ENCODE assay signal across 9 cellular contexts in genomic region chr5:35854248-35854647, GRCh38. TPM values are rescaled to one million over a fixed set of nuclear protein-coding genes. Genes with fewer than 3 reads are reported as not detected.
DNase-seq lines count a peak whose midpoint lies in the region; ATAC-seq and TF ChIP-seq lines count a peak whose summit lies in the region.
"Had no signal": no experiment of that assay in that cellular context is flagged by ENCODE, and none has a peak within 500 bp of the region (broad histone marks: within the 10 kb centered on the region; RNA-seq: fewer than 3 reads in every experiment).

No MANE protein-coding gene starts in this region.

- H4K20me1 ChIP-seq in OCI-LY1 (ENCODE audit: insufficient read depth, low read length): no peaks in the 10 kb centered on the region

- no peaks in the 10 kb centered on the region for H3K9me3 ChIP-seq in OCI-LY1 (ENCODE audit: low read length)
- H3K9me3 ChIP-seq in effector memory CD4-positive, alpha-beta T cell (ENCODE audit: control insufficient read depth, low read length): no peaks in the 10 kb centered on the region

- peaks cover 26% of the 10 kb centered on the region for H3K36me3 Mint-ChIP-seq in activated CD4-positive, alpha-beta memory T cell treated with anti-CD3 and anti-CD28 coated beads, Interleukin-2, amount 10 ng/mL, durations not matched to agents 7 days and 5 days (ENCODE audit: low read depth)

- H3K4me1 ChIP-seq in OCI-LY1 (ENCODE audit: insufficient read depth, low read length, severe bottlenecking): peaks cover 79% of the 10 kb centered on the region
- H3K4me1 ChIP-seq in effector memory CD4-positive, alpha-beta T cell (ENCODE audit: control insufficient read depth, insufficient read depth, low read length, poor library complexity, severe bottlenecking): peaks cover 41% of the 10 kb centered on the region

- peak; percentile 67 for DNase-seq in activated CD4-positive, alpha-beta memory T cell treated with anti-CD3 and anti-CD28 coated beads, Interleukin-2, amount 10 ng/mL, durations not matched to agents 7 days and 5 days
- peak; percentile 66 to 74 (median 73) for DNase-seq in effector memory CD4-positive, alpha-beta T cell
- DNase-seq in stimulated activated CD8-positive, alpha-beta memory T cell treated with anti-CD3 and anti-CD28 coated beads, Interleukin-15, amount 100 ng/mL, for 48 hours (ENCODE audit: low read depth in 2 of 2): peak; percentile 33 to 34
- DNase-seq in ecto neural progenitor cell (ENCODE audit: low spot score): no peak
- no peak for DNase-seq in SHP77 treated with DMSO at 0.1 percent for 48 hours (lab: John Stamatoyannopoulos, UW)
- DNase-seq in GM13976 (ENCODE audit: low spot score): no peak
- DNase-seq: mesenchymal stem cell had no signal

- peaks cover 80% of the 10 kb centered on the region for H3K4me1 Mint-ChIP-seq in activated CD4-positive, alpha-beta memory T cell treated with anti-CD3 and anti-CD28 coated beads, Interleukin-2, amount 10 ng/mL, durations not matched to agents 7 days and 5 days

- H3K36me3 ChIP-seq in OCI-LY1 (ENCODE audit: insufficient read depth, low read length): peaks cover 15% of the 10 kb centered on the region
- H3K36me3 ChIP-seq in effector memory CD4-positive, alpha-beta T cell (ENCODE audit: control insufficient read depth, insufficient read depth, low read length): peaks cover 3% of the 10 kb centered on the region

- H3F3A ChIP-seq in OCI-LY1 (ENCODE audit: insufficient read depth, low read length): no peaks in the 10 kb centered on the region

- H3K4me3 Mint-ChIP-seq in activated CD4-positive, alpha-beta memory T cell treated with anti-CD3 and anti-CD28 coated beads, Interleukin-2, amount 10 ng/mL, durations not matched to agents 7 days and 5 days: peak overlapping the region; percentile 79

- POLR2A ChIA-PET in activated CD4-positive, alpha-beta memory T cell treated with anti-CD3 and anti-CD28 coated beads, Interleukin-2, amount 10 ng/mL, durations not matched to agents 7 days and 5 days (lab: Charles Lee): interaction anchor here (0.5 to 16.3 kb wide), 21 partner anchors 9 to 924 kb away, joined by 3 to 422 read pairs (median 10); partner anchors contain the start of gene SPEF2

- H3K4me3 ChIP-seq in OCI-LY1 (ENCODE audit: low read depth, low read length, poor library complexity, severe bottlenecking): peak overlapping the region; percentile 11
- H3K4me3 ChIP-seq in effector memory CD4-positive, alpha-beta T cell (ENCODE audit: insufficient read depth, low read depth, low read length, poor library complexity, severe bottlenecking): peak overlapping the region; percentile 41

- no peak overlapping the region for H2AFZ ChIP-seq in OCI-LY1 (ENCODE audit: low read length)

- peaks cover 38% of the 10 kb centered on the region for H3K79me2 ChIP-seq in OCI-LY1 (ENCODE audit: insufficient read depth, low read length)

- TF ChIP-seq CTCF in OCI-LY1 (IDR thresholded peaks at IDR 0.05; ENCODE audit: low read length) (no peak), GM13976 (IDR thresholded peaks at IDR 0.05; ENCODE audit: borderline replicate concordance, control extremely low read depth, extremely low read depth, insufficient read depth, missing control alignments) (no peak)

- CTCF ChIA-PET in activated CD4-positive, alpha-beta memory T cell treated with anti-CD3 and anti-CD28 coated beads, Interleukin-2, amount 10 ng/mL, durations not matched to agents 7 days and 5 days (lab: Charles Lee): interaction anchor here (0.7 to 7.8 kb wide), 6 partner anchors 24 to 377 kb away, joined by 3 to 87 read pairs (median 3); no protein-coding TSS in a partner anchor

- ATAC-seq in GM21526 (IDR thresholded peaks at IDR 0.05; ENCODE audit: low FRiP score, unreplicated experiment): no peak

- peak overlapping the region; percentile 83 for H3K9ac ChIP-seq in OCI-LY1 (ENCODE audit: low read length)

- in situ Hi-C loops in GM13976 (cut with MboI; ENCODE audit: low sequenced_read_pairs, unreplicated experiment): no loop called here

- H3K27me3 ChIP-seq in OCI-LY1 (ENCODE audit: insufficient read depth, low read length): no peaks in the 10 kb centered on the region
- no peaks in the 10 kb centered on the region for H3K27me3 ChIP-seq in effector memory CD4-positive, alpha-beta T cell (replicated peaks; ENCODE audit: control insufficient read depth, insufficient read depth, low read length, poor library complexity, severe bottlenecking)

- peak overlapping the region; percentile 83 for H3K4me2 ChIP-seq in OCI-LY1 (ENCODE audit: low read length)

- H3K27ac Mint-ChIP-seq in activated CD4-positive, alpha-beta memory T cell treated with anti-CD3 and anti-CD28 coated beads, Interleukin-2, amount 10 ng/mL, durations not matched to agents 7 days and 5 days: peak overlapping the region; percentile 98

- H3K27ac ChIP-seq in OCI-LY1 (ENCODE audit: low read depth, low read length, poor library complexity, severe bottlenecking): peak overlapping the region; percentile 90
- H3K27ac ChIP-seq in effector memory CD4-positive, alpha-beta T cell (ENCODE audit: insufficient read depth, low read length, poor library complexity, severe bottlenecking): peak overlapping the region; percentile 99

- H3K9me3 Mint-ChIP-seq in activated CD4-positive, alpha-beta memory T cell treated with anti-CD3 and anti-CD28 coated beads, Interleukin-2, amount 10 ng/mL, durations not matched to agents 7 days and 5 days: peaks cover under 1% of the 10 kb centered on the region

- H3K27me3 Mint-ChIP-seq in activated CD4-positive, alpha-beta memory T cell treated with anti-CD3 and anti-CD28 coated beads, Interleukin-2, amount 10 ng/mL, durations not matched to agents 7 days and 5 days: no peaks in the 10 kb centered on the region

- H3K9me2 ChIP-seq in OCI-LY1 (ENCODE audit: low read depth, low read length): no peaks in the 10 kb centered on the region

RNA-seq across cellular contexts. Expression of gene IL7R, which starts 2.4 kb away (rescaled TPM):
- 100 to 1,000 TPM; 271 to 273 TPM for total RNA-seq in activated CD4-positive, alpha-beta memory T cell treated with anti-CD3 and anti-CD28 coated beads, Interleukin-2, amount 10 ng/mL, durations not matched to agents 7 days and 5 days

Comparison
In these comparisons a context has a peak if more than half of its experiments do, and no peak if none do; other contexts are left out.
1. DNase-seq: peak in activated CD4-positive, alpha-beta memory T cell treated with anti-CD3 and anti-CD28 coated beads, Interleukin-2, amount 10 ng/mL, durations not matched to agents 7 days and 5 days (single experiment), effector memory CD4-positive, alpha-beta T cell (3 of 3) and stimulated activated CD8-positive, alpha-beta memory T cell treated with anti-CD3 and anti-CD28 coated beads, Interleukin-15, amount 100 ng/mL, for 48 hours (2 of 2); none in ecto neural progenitor cell (single experiment), SHP77 treated with DMSO at 0.1 percent for 48 hours (single experiment) and GM13976 (single experiment).